ENCODE assay signal across 9 cellular contexts in genomic region chr7:75915416-75916156, GRCh38. TPM values are rescaled to one million over a fixed set of nuclear protein-coding genes. Genes with fewer than 3 reads are reported as not detected.
DNase-seq lines count a peak whose midpoint lies in the region; ATAC-seq, FAIRE-seq and TF ChIP-seq lines count a peak whose summit lies in the region.
"Had no signal": no experiment of that assay in that cellular context is flagged by ENCODE, and none has a peak within 500 bp of the region (broad histone marks: within the 10 kb centered on the region; RNA-seq: fewer than 3 reads in every experiment).

No MANE protein-coding gene starts in this region.

- no peak for TF ChIP-seq POLR2A in uterus (IDR thresholded peaks at IDR 0.05)

- H3K27ac ChIP-seq in HL-60 (replicated peaks), result peak overlapping the region; percentile 63
- peak overlapping the region; percentile 83 to 89 for H3K27ac ChIP-seq in uterus

- no peak for ATAC-seq in activated CD4-positive, alpha-beta T cell treated with anti-CD3 and anti-CD28 coated beads for 36 hours

- peak overlapping the region; percentile 94 for H3K4me3 ChIP-seq in HL-60 (replicated peaks; ENCODE audit: insufficient read depth, low read length)
- peak overlapping the region; percentile 94 for H3K4me3 ChIP-seq in epithelial cell of esophagus (ENCODE audit: low read length)
- peak overlapping the region; percentile 91 to 94 for H3K4me3 ChIP-seq in uterus

- H3K27ac Mint-ChIP-seq in activated CD4-positive, alpha-beta T cell treated with anti-CD3 and anti-CD28 coated beads for 36 hours, result peak overlapping the region; percentile 24

- DNase-seq in NCI-H510A treated with DMSO at 0.1 percent for 48 hours (lab: John Stamatoyannopoulos, UW) (peak; percentile 7), NCI-H510A (lab: John Stamatoyannopoulos, UW) (no peak), HL-60 (ENCODE audit: low read depth in 1 of 2, low spot score in 1 of 2) (peak in 1 of 2 experiments; percentile 16), epithelial cell of esophagus (ENCODE audit: low read depth) (peak; percentile 18), myocyte (ENCODE audit: low read depth) (peak; percentile 46), uterus (peak; percentile 28 to 31), frontal cortex (ENCODE audit: low spot score in 2 of 2) (no peak)
- DNase-seq in activated CD4-positive, alpha-beta T cell treated with anti-CD3 and anti-CD28 coated beads for 36 hours, result peak; percentile 45

- no peaks in the 10 kb centered on the region for H3K36me3 Mint-ChIP-seq in activated CD4-positive, alpha-beta T cell treated with anti-CD3 and anti-CD28 coated beads for 36 hours (ENCODE audit: low read depth)

- no peaks in the 10 kb centered on the region for H3K9me3 Mint-ChIP-seq in activated CD4-positive, alpha-beta T cell treated with anti-CD3 and anti-CD28 coated beads for 36 hours (ENCODE audit: low read depth)

- TF ChIP-seq CTCF in HL-60 (IDR thresholded peaks at IDR 0.05; ENCODE audit: insufficient read depth, low read length) (no peak), epithelial cell of esophagus (IDR thresholded peaks at IDR 0.05; ENCODE audit: insufficient read depth, low read depth, low read length, missing control alignments) (no peak), uterus (IDR thresholded peaks at IDR 0.05) (no peak)

- no peaks in the 10 kb centered on the region for H3K27me3 ChIP-seq in HL-60 (ENCODE audit: insufficient read depth, poor library complexity, severe bottlenecking)
- H3K27me3 ChIP-seq in uterus, result no peaks in the 10 kb centered on the region

- peak overlapping the region; percentile 80 for H3K4me3 Mint-ChIP-seq in activated CD4-positive, alpha-beta T cell treated with anti-CD3 and anti-CD28 coated beads for 36 hours

- FAIRE-seq in frontal cortex (lab: Jason Lieb, UNC), result no peak
- FAIRE-seq: endometrium had no signal

- H3K36me3 ChIP-seq in uterus, result no peaks in the 10 kb centered on the region

- H3K9me3 ChIP-seq in uterus, result no peaks in the 10 kb centered on the region

- no peaks in the 10 kb centered on the region for H3K27me3 Mint-ChIP-seq in activated CD4-positive, alpha-beta T cell treated with anti-CD3 and anti-CD28 coated beads for 36 hours

- CTCF ChIA-PET in activated CD4-positive, alpha-beta T cell treated with anti-CD3 and anti-CD28 coated beads for 36 hours (lab: Charles Lee), result interaction anchor here (0.7 to 1.4 kb wide), 2 partner anchors 104 to 105 kb away, joined by 3 to 11 read pairs; no protein-coding TSS in a partner anchor

- POLR2A ChIA-PET in activated CD4-positive, alpha-beta T cell treated with anti-CD3 and anti-CD28 coated beads for 36 hours (lab: Charles Lee), result interaction anchor here (0.7 to 1.1 kb wide), 4 partner anchors 10 to 138 kb away, joined by 3 to 4 read pairs (median 4); no protein-coding TSS in a partner anchor

- H3K4me1 Mint-ChIP-seq in activated CD4-positive, alpha-beta T cell treated with anti-CD3 and anti-CD28 coated beads for 36 hours, result peaks cover 32% of the 10 kb centered on the region

- intact Hi-C loops in activated CD4-positive, alpha-beta T cell treated with anti-CD3 and anti-CD28 coated beads for 36 hours (cut with DNase I, micrococcal nuclease), result loop anchor here (1.0 to 5.0 kb wide), 12 partner anchors 37 to 444 kb away; partner anchors contain the start of genes TMEM120A (in 2 of the 2) and STYXL1 (in 1 of the 2)
- intact Hi-C loops in uterus (cut with DNase I; ENCODE audit: low total_unique reads), result no loop called here

- H3K4me1 ChIP-seq in uterus, result no peaks in the 10 kb centered on the region

RNA-seq across cellular contexts. Expression of gene POR, which starts 0.6 kb away (rescaled TPM):
- 10 to 100 TPM; 24.9 to 33.8 TPM for total RNA-seq in activated CD4-positive, alpha-beta T cell treated with anti-CD3 and anti-CD28 coated beads for 36 hours
- total RNA-seq in myocyte (205 and 262 TPM in 2 replicates), uterus (100 to 1,000 TPM in 1 of 4 donors, 10 to 100 TPM in 2, 1 to 10 TPM in 1; 10.0 to 122 (median 69.2) TPM), frontal cortex (67.3 TPM)
- polyA plus RNA-seq in myocyte (2012), result 93.0 TPM

RNA-seq across cellular contexts. Expression of gene RHBDD2, which starts 36.8 kb away (rescaled TPM):
- total RNA-seq in activated CD4-positive, alpha-beta T cell treated with anti-CD3 and anti-CD28 coated beads for 36 hours, result 10 to 100 TPM; 21.6 to 23.2 TPM
- total RNA-seq in myocyte (83.4 and 107 TPM in 2 replicates), uterus (10 to 100 TPM in 2 of 4 donors, 1 to 10 TPM in 2; 2.0 to 45.4 (median 11.3) TPM), frontal cortex (34.2 TPM)
- 113 TPM for polyA plus RNA-seq in myocyte (2012)

Comparison
In these comparisons a context has a peak if more than half of its experiments do, and no peak if none do; other contexts are left out.
1. DNase-seq: peak in NCI-H510A treated with DMSO at 0.1 percent for 48 hours (single experiment), activated CD4-positive, alpha-beta T cell treated with anti-CD3 and anti-CD28 coated beads for 36 hours (single experiment), epithelial cell of esophagus (single experiment), myocyte (single experiment) and uterus (2 of 2); none in NCI-H510A (single experiment) and frontal cortex (0 of 2).
2. Peak in every context shown above with its lines, with median percentiles within 50 percentile points of each other: H3K4me3 ChIP-seq.